Comparison of ENCODE assay signal across 8 cellular contexts in genomic region chr16:66483689-66484452, GRCh38. TPM values are rescaled to one million over a fixed set of nuclear protein-coding genes. Genes with fewer than 3 reads are reported as not detected.
DNase-seq lines count a peak whose midpoint lies in the region; ATAC-seq and TF ChIP-seq lines count a peak whose summit lies in the region.

No MANE protein-coding gene starts in this region.

- H2AFZ ChIP-seq in Loucy (ENCODE audit: low read length): 0 out of 2 replicates have a peak overlapping the region, but pooled peaks have one; percentile 49

- peaks cover 22% of the 10 kb centered on the region for H3K36me3 Mint-ChIP-seq in Calu3 (ENCODE audit: insufficient read depth, unreplicated experiment)

- no peak for TF ChIP-seq POLR2A in prostate gland (IDR thresholded peaks at IDR 0.05)
- no peak for TF ChIP-seq POLR2A in vagina (IDR thresholded peaks at IDR 0.05)

- H3K27me3 Mint-ChIP-seq in Calu3 (ENCODE audit: unreplicated experiment): no peaks in the 10 kb centered on the region

- H3K4me2 ChIP-seq in Loucy (ENCODE audit: low read depth, low read length, poor library complexity, severe bottlenecking): no peak overlapping the region

- H3K27ac Mint-ChIP-seq in Calu3 (ENCODE audit: unreplicated experiment): peak overlapping the region; percentile 25

- peaks cover 36% of the 10 kb centered on the region for H3K4me1 Mint-ChIP-seq in Calu3 (ENCODE audit: low read depth, unreplicated experiment)

- DNase-seq in Calu3 (peak; percentile 93), SKM-1 treated with dmso at 0.1 percent for 144 hours (lab: John Stamatoyannopoulos, UW; ENCODE audit: unreplicated experiment) (peak; percentile 58), Right ventricle myocardium inferior (ENCODE audit: missing footprints) (peak; percentile 94), prostate gland (ENCODE audit: low spot score) (peak; percentile 71), vagina (ENCODE audit: extremely low spot score in 2 of 2) (no peak)
- peak; percentile 77 for DNase-seq in activated naive CD4-positive, alpha-beta T cell treated with anti-CD3 and anti-CD28 coated beads, Interleukin-2, amount 50 U/mL, for 16 hours

- H3K9me3 Mint-ChIP-seq in Calu3 (ENCODE audit: low read depth, unreplicated experiment): no peaks in the 10 kb centered on the region

- TF ChIP-seq CTCF in Calu3 (IDR thresholded peaks at IDR 0.05; ENCODE audit: unreplicated experiment) (peak; percentile 96), Loucy (conservative IDR thresholded peaks at IDR 0.05; ENCODE audit: low read length) (peak; percentile 99), prostate gland (IDR thresholded peaks at IDR 0.05) (peak; percentile 82 to 92 (median 84)), vagina (IDR thresholded peaks at IDR 0.05) (peak; percentile 79 to 93 (median 85))

- H3K4me3 ChIP-seq in Loucy (ENCODE audit: low read length, poor library complexity, severe bottlenecking) (no peak overlapping the region), prostate gland (no peak overlapping the region), vagina (no peak overlapping the region)

- H3K9me3 ChIP-seq in Loucy (ENCODE audit: insufficient read depth, low read depth, low read length): no peaks in the 10 kb centered on the region
- no peaks in the 10 kb centered on the region for H3K9me3 ChIP-seq in prostate gland
- H3K9me3 ChIP-seq in vagina: no peaks in the 10 kb centered on the region

- H3K36me3 ChIP-seq in Loucy (ENCODE audit: insufficient read depth, low read length) (no peaks in the 10 kb centered on the region), prostate gland (no peaks in the 10 kb centered on the region), vagina (no peaks in the 10 kb centered on the region)

- BruUV-seq in Calu3 (replicated peaks; lab: Mats Ljungman, UMichigan): no TSS peak

- no peak overlapping the region for H3K4me3 Mint-ChIP-seq in Calu3 (ENCODE audit: low read depth, unreplicated experiment)

- ATAC-seq in GM21381 (IDR thresholded peaks at IDR 0.05; ENCODE audit: unreplicated experiment): peak; percentile 73
- peak; percentile 71 for ATAC-seq in Right ventricle myocardium inferior

- CTCF ChIA-PET in Calu3 (lab: Charles Lee): interaction anchor here (0.7 to 1.4 kb wide), 7 partner anchors 9 to 257 kb away, joined by 3 to 7 read pairs (median 5); no protein-coding TSS in a partner anchor

- H3K27me3 ChIP-seq in Loucy (ENCODE audit: insufficient read depth, low read length, poor library complexity, severe bottlenecking) (no peaks in the 10 kb centered on the region), prostate gland (replicated peaks; ENCODE audit: insufficient read depth) (no peaks in the 10 kb centered on the region), vagina (no peaks in the 10 kb centered on the region)

- WGBS in prostate gland: 41% methylated on average over 14 of the region's 14 CpGs

- H3K9me2 ChIP-seq in Loucy (replicated peaks; ENCODE audit: low read depth, low read length): no peaks in the 10 kb centered on the region

- no peaks in the 10 kb centered on the region for H4K20me1 ChIP-seq in Loucy (ENCODE audit: insufficient read depth, low read length, poor library complexity, severe bottlenecking)

- H3K9ac ChIP-seq in Loucy (ENCODE audit: low read depth, low read length, poor library complexity, severe bottlenecking): no peak overlapping the region

- H3F3A ChIP-seq in Loucy (ENCODE audit: low read depth): no peaks in the 10 kb centered on the region

- intact Hi-C loops in Calu3 (cut with micrococcal nuclease; ENCODE audit: unreplicated experiment): loop anchor here (1.0 kb wide), 2 partner anchors 32 to 78 kb away; no protein-coding TSS in a partner anchor
- intact Hi-C loops in Right ventricle myocardium inferior (cut with DNase I): loop anchor here (1.0 to 2.0 kb wide), 2 partner anchors 76 to 127 kb away; no protein-coding TSS in a partner anchor
- intact Hi-C loops in prostate gland (cut with DNase I): loop anchor here (2.0 to 5.0 kb wide), 2 partner anchors 33 to 79 kb away; no protein-coding TSS in a partner anchor
- intact Hi-C loops in vagina (cut with DNase I): loop anchor here (5.0 to 10.0 kb wide), 2 partner anchors 77 to 121 kb away; partner anchors contain the start of gene CMTM3

- no peaks in the 10 kb centered on the region for H3K79me2 ChIP-seq in Loucy (ENCODE audit: insufficient read depth, low read length)

- no peak overlapping the region for H3K27ac ChIP-seq in prostate gland
- no peak overlapping the region for H3K27ac ChIP-seq in vagina

- H3K4me1 ChIP-seq in Loucy (ENCODE audit: insufficient read depth, low read length, poor library complexity, severe bottlenecking) (peaks cover 24% of the 10 kb centered on the region), prostate gland (replicated peaks) (no peaks in the 10 kb centered on the region), vagina (peaks cover 17% of the 10 kb centered on the region)

RNA-seq across cellular contexts. Expression of gene BEAN1, which starts 56.8 kb away (rescaled TPM):
- total RNA-seq in Calu3 (2022) (1.7 and 3.1 TPM in 2 replicates), Right ventricle myocardium inferior (2.4 TPM), prostate gland (under 1 TPM; 0.14 to 0.51 TPM), vagina (not detected)

Comparison
In these comparisons a context has a peak if more than half of its experiments do, and no peak if none do; other contexts are left out.
1. DNase-seq: peak in Calu3 (single experiment), SKM-1 treated with dmso at 0.1 percent for 144 hours (single experiment), activated naive CD4-positive, alpha-beta T cell treated with anti-CD3 and anti-CD28 coated beads, Interleukin-2, amount 50 U/mL, for 16 hours (single experiment), Right ventricle myocardium inferior (single experiment) and prostate gland (single experiment); none in vagina (0 of 2).
2. Peak in every context shown above with its lines, with median percentiles within 50 percentile points of each other: CTCF ChIP-seq.